1 cellular context compared by ENCODE assay signal in genomic region chr20:44896583-44896982, GRCh38.
TF ChIP-seq lines count a peak whose summit lies in the region.

No MANE protein-coding gene starts in this region.

TF ChIP-seq in HepG2, 621 proteins besides CTCF, POLR2A, EP300 and RAD21 (continued from another document):
- TF ChIP-seq THAP8 (CRISPR knock-in tag; IDR thresholded peaks at IDR 0.05; ENCODE audit: borderline replicate concordance) (no peak), ZBTB4 (CRISPR knock-in tag; IDR thresholded peaks at IDR 0.05; ENCODE audit: borderline replicate concordance) (no peak), AHDC1 (CRISPR knock-in tag; IDR thresholded peaks at IDR 0.05; ENCODE audit: borderline replicate concordance) (peak; percentile 63; the same call in 1 of the 2 replicates), THRA (CRISPR knock-in tag; IDR thresholded peaks at IDR 0.05; ENCODE audit: borderline replicate concordance) (0 out of 2 replicates have a peak, but pooled peaks have one; percentile 37), ZNF317 (CRISPR knock-in tag; IDR thresholded peaks at IDR 0.05) (peak; percentile 57; the same call in 1 of the 2 replicates), RAD51 (IDR thresholded peaks at IDR 0.05; ENCODE audit: borderline replicate concordance) (no peak), SP5 (CRISPR knock-in tag; IDR thresholded peaks at IDR 0.05; ENCODE audit: borderline replicate concordance, low read depth) (0 out of 2 replicates have a peak, but pooled peaks have one; percentile 42), HDAC1 (CRISPR knock-in tag; IDR thresholded peaks at IDR 0.05) (0 out of 2 replicates have a peak, but pooled peaks have one; percentile 31), HMGXB3 (CRISPR knock-in tag; IDR thresholded peaks at IDR 0.05; ENCODE audit: borderline replicate concordance) (peak; percentile 76; the same call in 1 of the 2 replicates), HMG20A (CRISPR knock-in tag; IDR thresholded peaks at IDR 0.05; ENCODE audit: borderline replicate concordance) (peak; percentile 29; the same call in 1 of the 2 replicates)
